In genomic region chr14:32710351-32711102, GRCh38 we compare ENCODE assay signal across 13 cellular contexts.
DNase-seq lines count a peak whose midpoint lies in the region; ATAC-seq, FAIRE-seq and TF ChIP-seq lines count a peak whose summit lies in the region.
"Had no signal": no experiment of that assay in that cellular context is flagged by ENCODE, and none has a peak within 500 bp of the region (broad histone marks: within the 10 kb centered on the region; RNA-seq: fewer than 3 reads in every experiment).

No MANE protein-coding gene starts in this region.

- H3K9me3 ChIP-seq in mammary epithelial cell (replicated peaks; ENCODE audit: insufficient read depth, low read length) (no peaks in the 10 kb centered on the region), HepG2 (ENCODE audit: low read length) (no peaks in the 10 kb centered on the region)
- H3K9me3 ChIP-seq: A549 had no signal

- TF ChIP-seq CTCF in MCF 10A (IDR thresholded peaks at IDR 0.05; ENCODE audit: unreplicated experiment) (no peak), mammary epithelial cell (conservative IDR thresholded peaks at IDR 0.05 in 1 of 2, IDR thresholded peaks at IDR 0.05 in 1 of 2; ENCODE audit: extremely low read depth in 1 of 2, insufficient read depth in 1 of 2, low read depth in 1 of 2, low read length in 2 of 2) (no peak), bronchial epithelial cell (IDR thresholded peaks at IDR 0.05; ENCODE audit: insufficient read depth, low read length, severe bottlenecking) (no peak), HepG2 (CRISPR knock-in tag; IDR thresholded peaks at IDR 0.05) (no peak)

- no peaks in the 10 kb centered on the region for H3K9me3 Mint-ChIP-seq in MCF 10A (ENCODE audit: unreplicated experiment)

- H3K4me1 ChIP-seq in mammary epithelial cell (ENCODE audit: insufficient read depth, low read length) = peaks cover 8% of the 10 kb centered on the region
- H3K4me1 ChIP-seq in HepG2 (ENCODE audit: insufficient read depth, low read length) = no peaks in the 10 kb centered on the region
- H3K4me1 ChIP-seq: A549 had no signal

- H4K20me1 ChIP-seq in mammary epithelial cell (ENCODE audit: insufficient read depth, low read length) (no peaks in the 10 kb centered on the region), HepG2 (ENCODE audit: insufficient read depth, low read length) (no peaks in the 10 kb centered on the region)

- CTCF ChIA-PET in MCF 10A (lab: Yijun Ruan, JAX) = interaction anchor here (0.7 to 1.3 kb wide), 6 partner anchors 13 to 1082 kb away, joined by 3 to 5 read pairs (median 3); no protein-coding TSS in a partner anchor
- CTCF ChIA-PET in mammary epithelial cell (lab: Charles Lee; ENCODE audit: low non-redundant PET) = no interaction called here
- CTCF ChIA-PET in HepG2 (lab: Yijun Ruan, JAX; ENCODE audit: low intra/inter-chr PET ratio, low total read pairs) = interaction anchor here (1.1 to 2.3 kb wide), 7 partner anchors 122 to 1614 kb away, joined by 3 to 41 read pairs (median 4); no protein-coding TSS in a partner anchor

- H3K4me3 Mint-ChIP-seq in MCF 10A (ENCODE audit: unreplicated experiment) = no peak overlapping the region

- DNase-seq in MCF 10A (ENCODE audit: unreplicated experiment) (peak; percentile 20), mammary epithelial cell (no peak), bronchial epithelial cell (ENCODE audit: low read depth) (peak; percentile 22), HepG2 (ENCODE audit: low spot score) (no peak), superior temporal gyrus (ENCODE audit: extremely low spot score) (peak; percentile 82), H54 (ENCODE audit: insufficient read length, low spot score) (no peak)
- no peak for DNase-seq in activated naive CD4-positive, alpha-beta T cell treated with anti-CD3 and anti-CD28 coated beads, Interleukin-2, amount 50 U/mL, for 16 hours
- no peak for DNase-seq in stimulated activated CD4-positive, alpha-beta T cell treated with anti-CD3 and anti-CD28 coated beads, Interleukin-4, amount 100 ng/mL, for 24 hours
- DNase-seq: activated T-cell treated with anti-CD3 and anti-CD28 coated beads for 4 hours; effector CD4-positive, alpha-beta T cell; stimulated activated CD4-positive, alpha-beta T cell treated with anti-CD3 and anti-CD28 coated beads, Interleukin-12 subunit alpha, Interleukin-12 subunit beta, amount 100 ng/mL, for 4 hours had no signal

- H3K27ac ChIP-seq in mammary epithelial cell (ENCODE audit: insufficient read depth, low read depth, low read length) = no peak overlapping the region
- no peak overlapping the region for H3K27ac ChIP-seq in HepG2 (ENCODE audit: extremely low read length, insufficient read depth, low read length)
- H3K27ac ChIP-seq: A549 had no signal

- H3K27ac Mint-ChIP-seq in MCF 10A (ENCODE audit: low read depth, unreplicated experiment) = no peak overlapping the region

- BruUV-seq in MCF 10A (replicated peaks; lab: Mats Ljungman, UMichigan) (no TSS peak), mammary epithelial cell (replicated peaks; lab: Mats Ljungman, UMichigan) (no TSS peak), HepG2 (replicated peaks; lab: Mats Ljungman, UMichigan) (no TSS peak)

- TF ChIP-seq EP300 in HepG2 (IDR thresholded peaks at IDR 0.05; ENCODE audit: low read depth in 2 of 2, low read length in 2 of 2) (no peak), HepG2 (CRISPR knock-in tag; IDR thresholded peaks at IDR 0.05; ENCODE audit: borderline replicate concordance) (no peak)

- intact Hi-C loops in MCF 10A (cut with micrococcal nuclease) (loop anchor here (1.0 to 5.0 kb wide), 5 partner anchors 122 to 1387 kb away; no protein-coding TSS in a partner anchor), mammary epithelial cell (cut with micrococcal nuclease) (loop anchor here (1.0 to 10.0 kb wide), 5 partner anchors 122 to 1592 kb away; no protein-coding TSS in a partner anchor), HepG2 (cut with micrococcal nuclease; ENCODE audit: unreplicated experiment) (loop anchor here (1.0 to 5.0 kb wide), 5 partner anchors 133 to 1614 kb away; no protein-coding TSS in a partner anchor)

- no peaks in the 10 kb centered on the region for H3K36me3 Mint-ChIP-seq in MCF 10A (ENCODE audit: insufficient read depth, unreplicated experiment)

- FAIRE-seq in bronchial epithelial cell (lab: Jason Lieb, UNC) = no peak
- no peak for FAIRE-seq in HepG2 (lab: Jason Lieb, UNC)
- FAIRE-seq in H54 (lab: Jason Lieb, UNC) = no peak
- FAIRE-seq: A549 had no signal

- H3K36me3 ChIP-seq in mammary epithelial cell (ENCODE audit: insufficient read depth, low read length) (no peaks in the 10 kb centered on the region), bronchial epithelial cell (ENCODE audit: control insufficient read depth, insufficient read depth, low read length) (no peaks in the 10 kb centered on the region), HepG2 (replicated peaks in 1 of 2; ENCODE audit: control insufficient read depth in 1 of 2, insufficient read depth in 2 of 2, low read length in 2 of 2) (no peaks in the 10 kb centered on the region)

- H3K4me2 ChIP-seq in mammary epithelial cell (ENCODE audit: insufficient read depth, low read depth, low read length) = no peak overlapping the region
- no peak overlapping the region for H3K4me2 ChIP-seq in HepG2 (ENCODE audit: low read depth, low read length)
- H3K4me2 ChIP-seq: A549 had no signal

- POLR2A ChIA-PET in MCF 10A (lab: Yijun Ruan, JAX) = no interaction called here
- POLR2A ChIA-PET in HepG2 (lab: Yijun Ruan, JAX) = no interaction called here

- dilution Hi-C loops in mammary epithelial cell (cut with HindIII; ENCODE audit: low sequenced_read_pairs) = loop anchor here (5.0 kb wide), 1 partner anchor 132 kb away; no protein-coding TSS in a partner anchor

- no peaks in the 10 kb centered on the region for H3K27me3 Mint-ChIP-seq in MCF 10A (ENCODE audit: insufficient read depth, unreplicated experiment)

- in situ Hi-C loops in mammary epithelial cell (cut with MboI; ENCODE audit: low sequenced_read_pairs in 2 of 2) = loop anchor here in 1 of 2 donors (25.0 kb wide), 2 partner anchors 277 to 1077 kb away; no protein-coding TSS in a partner anchor
- in situ Hi-C loops in HepG2 (cut with HindIII; ENCODE audit: extremely low pct_ligation_motif_present, low pct_unique_long_range_greater_than_20kb) = loop anchor here (5.0 to 25.0 kb wide), 2 partner anchors 1082 to 1602 kb away; no protein-coding TSS in a partner anchor

- no peak overlapping the region for H2AFZ ChIP-seq in mammary epithelial cell (ENCODE audit: low read depth, low read length)
- no peak overlapping the region for H2AFZ ChIP-seq in HepG2 (ENCODE audit: low read length)

- 77% methylated on average over 11 of the region's 11 CpGs for WGBS in mammary epithelial cell (ENCODE audit: low coverage, missing lambda C conversion rate)
- WGBS in HepG2 (ENCODE audit: low lambda C conversion rate) = 5% methylated on average over 11 of the region's 11 CpGs

- no peak for TF ChIP-seq RAD21 in HepG2 (CRISPR knock-in tag; IDR thresholded peaks at IDR 0.05)

- H3K79me2 ChIP-seq in mammary epithelial cell (ENCODE audit: insufficient read depth, low read length) (no peaks in the 10 kb centered on the region), HepG2 (ENCODE audit: insufficient read depth, low read length) (no peaks in the 10 kb centered on the region)

- H3K9ac ChIP-seq in mammary epithelial cell (ENCODE audit: insufficient read depth, low read length) (no peak overlapping the region), HepG2 (ENCODE audit: insufficient read depth, low read depth, low read length) (no peak overlapping the region)

- H3K27me3 ChIP-seq in mammary epithelial cell (ENCODE audit: insufficient read depth, low read length) = no peaks in the 10 kb centered on the region
- no peaks in the 10 kb centered on the region for H3K27me3 ChIP-seq in bronchial epithelial cell (ENCODE audit: control insufficient read depth, insufficient read depth, low read length)
- H3K27me3 ChIP-seq in HepG2 (ENCODE audit: control insufficient read depth in 1 of 2, insufficient read depth in 2 of 2, low read length in 2 of 2) = no peaks in the 10 kb centered on the region

- TF ChIP-seq POLR2A in HepG2 (IDR thresholded peaks at IDR 0.05; ENCODE audit: insufficient read depth in 1 of 2, low read depth in 2 of 2, low read length in 2 of 2) (no peak), H54 (IDR thresholded peaks at IDR 0.05; ENCODE audit: low read depth, low read length) (no peak)

- peak; percentile 30; the same call in 2 of the 3 replicates for ATAC-seq in HepG2
- ATAC-seq: activated CD4-positive, CD25-positive, alpha-beta regulatory T cell treated with anti-CD3 and anti-CD28 coated beads, Interleukin-2, amount 50 U/mL, for 24 hours had no signal

- H3K4me3 ChIP-seq in mammary epithelial cell (replicated peaks in 1 of 3; ENCODE audit: insufficient read depth in 1 of 3, low read depth in 2 of 3, low read length in 3 of 3) (no peak overlapping the region), bronchial epithelial cell (ENCODE audit: low read depth, low read length) (no peak overlapping the region), HepG2 (replicated peaks in 1 of 3; ENCODE audit: insufficient read depth in 1 of 3, low read depth in 2 of 3, low read length in 3 of 3) (no peak overlapping the region)
- H3K4me3 ChIP-seq: A549 had no signal

- peaks cover 6% of the 10 kb centered on the region for H3K4me1 Mint-ChIP-seq in MCF 10A (ENCODE audit: insufficient read depth, unreplicated experiment)

TF ChIP-seq in HepG2, 621 proteins besides CTCF, POLR2A, EP300 and RAD21 (continues in another document):
- no peak for TF ChIP-seq ZBTB7A (CRISPR knock-in tag; IDR thresholded peaks at IDR 0.05)
- TF ChIP-seq ZNF260 (CRISPR knock-in tag; IDR thresholded peaks at IDR 0.05; ENCODE audit: borderline replicate concordance, low read depth) = no peak
- TF ChIP-seq NCOA2 (CRISPR knock-in tag; IDR thresholded peaks at IDR 0.05) = no peak
- TF ChIP-seq ZNF431 (CRISPR knock-in tag; IDR thresholded peaks at IDR 0.05; ENCODE audit: borderline replicate concordance, low read depth) = no peak
- no peak for TF ChIP-seq ARID3A (IDR thresholded peaks at IDR 0.05; ENCODE audit: low read depth, low read length)

Comparison
In these comparisons a context has a peak if more than half of its experiments do, and no peak if none do; other contexts are left out.
1. DNase-seq: peak in MCF 10A (single experiment), bronchial epithelial cell (single experiment) and superior temporal gyrus (single experiment); none in mammary epithelial cell (single experiment), HepG2 (single experiment), H54 (single experiment), activated naive CD4-positive, alpha-beta T cell treated with anti-CD3 and anti-CD28 coated beads, Interleukin-2, amount 50 U/mL, for 16 hours (single experiment) and stimulated activated CD4-positive, alpha-beta T cell treated with anti-CD3 and anti-CD28 coated beads, Interleukin-4, amount 100 ng/mL, for 24 hours (single experiment).